ENCODE assay signal across 27 cellular contexts in genomic region chr14:102141797-102142196, GRCh38. TPM values are rescaled to one million over a fixed set of nuclear protein-coding genes. Genes with fewer than 3 reads are reported as not detected.
DNase-seq lines count a peak whose midpoint lies in the region; ATAC-seq, FAIRE-seq and TF ChIP-seq lines count a peak whose summit lies in the region.
"Had no signal": no experiment of that assay in that cellular context is flagged by ENCODE, and none has a peak within 500 bp of the region (broad histone marks: within the 10 kb centered on the region; RNA-seq: fewer than 3 reads in every experiment).

No MANE protein-coding gene starts in this region.

- H2BK20ac ChIP-seq in H1 (ENCODE audit: low read length) = no peak overlapping the region

- POLR2A ChIA-PET in H1 (lab: Charles Lee; ENCODE audit: partially characterized antibody) = interaction anchor here (0.8 kb wide), 1 partner anchor 784 kb away, joined by 3 read pairs; no protein-coding TSS in a partner anchor
- POLR2A ChIA-PET in CD4-positive, alpha-beta memory T cell (lab: Charles Lee; ENCODE audit: partially characterized antibody) = no interaction called here

- no peak overlapping the region for H3K9ac ChIP-seq in H1 (replicated peaks in 1 of 4; ENCODE audit: extremely low read depth in 1 of 4, low read depth in 3 of 4, low read length in 3 of 4)

- H3K14ac ChIP-seq in H1 (ENCODE audit: insufficient read length) = no peak overlapping the region

- no peak overlapping the region for H2BK120ac ChIP-seq in H1 (replicated peaks; ENCODE audit: low read depth, low read length)

- H4K8ac ChIP-seq in H1 (ENCODE audit: extremely low read depth, insufficient read depth, low read length) = no peak overlapping the region

- H3K4me1 Mint-ChIP-seq in activated naive CD4-positive, alpha-beta T cell treated with anti-CD3 and anti-CD28 coated beads, Interleukin-2, amount 50 U/mL, for 24 hours = peaks cover 45% of the 10 kb centered on the region
- H3K4me1 Mint-ChIP-seq in activated naive CD4-positive, alpha-beta T cell treated with anti-CD3 and anti-CD28 coated beads for 36 hours (ENCODE audit: low read depth) = peaks cover 43% of the 10 kb centered on the region
- H3K4me1 Mint-ChIP-seq in CD4-positive, alpha-beta memory T cell = peaks cover 34 to 47% (median 40%) of the 10 kb centered on the region in 4 donors

- H3K27me3 ChIP-seq in H1 (replicated peaks in 1 of 4; ENCODE audit: control insufficient read depth in 3 of 4, extremely low read depth in 1 of 4, insufficient read depth in 3 of 4, low read length in 3 of 4) (no peaks in the 10 kb centered on the region), psoas muscle (ENCODE audit: insufficient read depth in 3 of 3, low read length in 2 of 3) (no peaks in the 10 kb centered on the region)
- H3K27me3 ChIP-seq in CD4-positive, alpha-beta memory T cell (ENCODE audit: insufficient read depth, low read length) = no peaks in the 10 kb centered on the region
- H3K27me3 ChIP-seq: thyroid gland had no signal

- peaks cover 0 to 3% (median 0%) of the 10 kb centered on the region in 4 experiments; a peak in 1 of 8 replicates for H3K36me3 ChIP-seq in H1 (ENCODE audit: control insufficient read depth in 2 of 4, insufficient read depth in 4 of 4, low read length in 3 of 4)
- H3K36me3 ChIP-seq in psoas muscle (ENCODE audit: insufficient read depth in 1 of 2, low read depth in 1 of 2) = peaks cover 0 to 8% of the 10 kb centered on the region in 2 donors
- peaks cover 3% of the 10 kb centered on the region for H3K36me3 ChIP-seq in CD4-positive, alpha-beta memory T cell (ENCODE audit: insufficient read depth, low read length)
- H3K36me3 ChIP-seq: thyroid gland had no signal

- no peak for TF ChIP-seq EP300 in H1 (IDR thresholded peaks at IDR 0.05; ENCODE audit: borderline replicate concordance in 1 of 2, low read depth in 2 of 2, low read length in 2 of 2)

- H3K27ac Mint-ChIP-seq in activated naive CD4-positive, alpha-beta T cell treated with anti-CD3 and anti-CD28 coated beads, Interleukin-2, amount 50 U/mL, for 24 hours = no peak overlapping the region
- H3K27ac Mint-ChIP-seq in activated naive CD4-positive, alpha-beta T cell treated with anti-CD3 and anti-CD28 coated beads for 36 hours = no peak overlapping the region
- H3K27ac Mint-ChIP-seq in CD4-positive, alpha-beta memory T cell = no peak overlapping the region
- H3K27ac Mint-ChIP-seq: CD4-positive, alpha-beta T cell; stimulated activated naive B cell treated with anti-CD40 and anti-IgM and Interleukin-4, amounts not matched to agents 10 μg/mL and 1 μg/mL and 100 μg/mL, for 72 hours had no signal

- H3K4ac ChIP-seq in H1 (replicated peaks; ENCODE audit: insufficient read length, low read depth, low read length) = no peak overlapping the region

- H3K18ac ChIP-seq in H1 (ENCODE audit: extremely low read depth, low read length) = no peak overlapping the region

- H3K4me2 ChIP-seq in H1 (ENCODE audit: insufficient read depth in 1 of 2, low read depth in 2 of 2, low read length in 2 of 2) = peak overlapping the region; percentile 91 to 99; a peak in 3 of 4 replicates

- H2BK15ac ChIP-seq in H1 (ENCODE audit: low read length) = no peak overlapping the region

- no peak for DNase-seq in activated naive CD4-positive, alpha-beta T cell treated with anti-CD3 and anti-CD28 coated beads for 36 hours
- DNase-seq in NB4 (ENCODE audit: low read depth) (no peak), H1 (ENCODE audit: low read depth in 1 of 2, low spot score in 2 of 2) (no peak), psoas muscle (no peak), NCI-H1417 treated with DMSO at 0.1 percent for 48 hours (lab: John Stamatoyannopoulos, UW) (no peak)
- DNase-seq in CD4-positive, alpha-beta memory T cell = no peak
- DNase-seq: activated CD4-positive, alpha-beta T cell treated with anti-CD3 and anti-CD28 coated beads, Interleukin-2, amount 50 U/mL, for 1 hour; activated CD8-positive, alpha-beta memory T cell treated with anti-CD3 and anti-CD28 coated beads, Interleukin-2, amount 50 U/mL, for 48 hours; activated naive CD4-positive, alpha-beta T cell; CD4-positive, alpha-beta T cell; foreskin fibroblast; hypothalamus; KG1; NCI-H1417; NCI-H748 treated with DMSO at 0.1 percent for 48 hours; retina; stimulated activated CD4-positive, alpha-beta T cell treated with anti-CD3 and anti-CD28 coated beads, Interleukin-15, amount 100 ng/mL, for 24 hours; stimulated activated naive B cell treated with anti-CD40 and anti-IgM and Interleukin-4, amounts not matched to agents 10 μg/mL and 1 μg/mL and 100 μg/mL, for 72 hours; thyroid gland had no signal

- peak overlapping the region; percentile 73 for H3K4me3 ChIP-seq in NB4 (ENCODE audit: low read depth, low read length)
- peak overlapping the region in 2 of 4 experiments; percentile 6 to 39; a peak in 2 of 8 replicates for H3K4me3 ChIP-seq in H1 (ENCODE audit: extremely low read depth in 1 of 4, insufficient read depth in 2 of 4, low read depth in 3 of 4, low read length in 4 of 4)
- peak overlapping the region; percentile 86 for H3K4me3 ChIP-seq in psoas muscle
- H3K4me3 ChIP-seq in CD4-positive, alpha-beta memory T cell (ENCODE audit: low read length in 2 of 2) = no peak overlapping the region
- H3K4me3 ChIP-seq: thyroid gland had no signal

- no peak overlapping the region for H4K5ac ChIP-seq in H1 (ENCODE audit: insufficient read length, low read depth, low read length)

- no peak overlapping the region for H2BK5ac ChIP-seq in H1 (ENCODE audit: low read depth, low read length)

- ATAC-seq in psoas muscle (no peak), HG02798 (IDR thresholded peaks at IDR 0.05; ENCODE audit: poor library complexity, unreplicated experiment) (no peak)
- ATAC-seq: HCT116; stimulated activated naive B cell treated with anti-CD40 and anti-IgM and Interleukin-4, amounts not matched to agents 10 μg/mL and 1 μg/mL and 100 μg/mL, for 72 hours had no signal

- H3K27ac ChIP-seq in H1 (ENCODE audit: low read depth, low read length) (no peak overlapping the region), psoas muscle (no peak overlapping the region)
- H3K27ac ChIP-seq in CD4-positive, alpha-beta memory T cell (ENCODE audit: low read depth, low read length) = no peak overlapping the region
- H3K27ac ChIP-seq: thyroid gland had no signal

- H3K4me1 ChIP-seq in H1 (replicated peaks in 1 of 4; ENCODE audit: control insufficient read depth in 3 of 4, insufficient read depth in 4 of 4, low read length in 3 of 4) = peaks cover 0 to 12% (median 2%) of the 10 kb centered on the region in 4 experiments; a peak in 4 of 7 replicates
- peaks cover 25% of the 10 kb centered on the region for H3K4me1 ChIP-seq in psoas muscle
- peaks cover 50% of the 10 kb centered on the region for H3K4me1 ChIP-seq in CD4-positive, alpha-beta memory T cell (ENCODE audit: insufficient read depth, low read length)

- no peaks in the 10 kb centered on the region; the same call in 1 of the 2 replicates for H3K23me2 ChIP-seq in H1 (ENCODE audit: low read depth, low read length)

- no peaks in the 10 kb centered on the region for H3K9me3 Mint-ChIP-seq in activated naive CD4-positive, alpha-beta T cell treated with anti-CD3 and anti-CD28 coated beads, Interleukin-2, amount 50 U/mL, for 24 hours
- H3K9me3 Mint-ChIP-seq in activated naive CD4-positive, alpha-beta T cell treated with anti-CD3 and anti-CD28 coated beads for 36 hours = no peaks in the 10 kb centered on the region
- H3K9me3 Mint-ChIP-seq in CD4-positive, alpha-beta memory T cell = no peaks in the 10 kb centered on the region
- H3K9me3 Mint-ChIP-seq: CD4-positive, alpha-beta T cell; mesothelial cell of epicardium; stimulated activated naive B cell treated with anti-CD40 and anti-IgM and Interleukin-4, amounts not matched to agents 10 μg/mL and 1 μg/mL and 100 μg/mL, for 72 hours had no signal

- no peak for TF ChIP-seq RAD21 in H1 (IDR thresholded peaks at IDR 0.05 in 1 of 2, conservative IDR thresholded peaks at IDR 0.05 in 1 of 2; ENCODE audit: low read depth in 2 of 2, low read length in 2 of 2)

- no peak overlapping the region for H2BK12ac ChIP-seq in H1 (ENCODE audit: low read depth, low read length)

- FAIRE-seq in H1 (lab: Jason Lieb, UNC) = no peak
- FAIRE-seq: colon, endometrium, RCC 7860, TTC549 had no signal

- H2AFZ ChIP-seq in H1 (ENCODE audit: low read length) = no peak overlapping the region

- H2AK5ac ChIP-seq in H1 (ENCODE audit: low read depth, low read length) = no peak overlapping the region

- WGBS in H1 (ENCODE audit: extremely low coverage in 1 of 2, insufficient coverage in 1 of 2, insufficient read length in 1 of 2, insufficient replicate concordance in 2 of 2, low coverage in 1 of 2, low lambda C conversion rate in 2 of 2, missing lambda C conversion rate in 1 of 2), 2 experiments = 26% methylated on average over 4 of the region's 4 CpGs; no CpG with 5 or more reads in 1 of the 2 experiments
- WGBS in psoas muscle, 3 donors = 89 to 95% (median 89%) methylated on average over 4 of the region's 4 CpGs

- CTCF ChIA-PET in activated naive CD4-positive, alpha-beta T cell treated with anti-CD3 and anti-CD28 coated beads for 36 hours (lab: Charles Lee) = no interaction called here
- CTCF ChIA-PET in H1 (lab: Charles Lee; ENCODE audit: partially characterized antibody) = interaction anchor here (1.2 kb wide), 1 partner anchor 172 kb away, joined by 3 read pairs; no protein-coding TSS in a partner anchor
- CTCF ChIA-PET in CD4-positive, alpha-beta memory T cell (lab: Charles Lee; ENCODE audit: partially characterized antibody) = no interaction called here

- H3K27me3 Mint-ChIP-seq in activated naive CD4-positive, alpha-beta T cell treated with anti-CD3 and anti-CD28 coated beads, Interleukin-2, amount 50 U/mL, for 24 hours = no peaks in the 10 kb centered on the region
- no peaks in the 10 kb centered on the region for H3K27me3 Mint-ChIP-seq in activated naive CD4-positive, alpha-beta T cell treated with anti-CD3 and anti-CD28 coated beads for 36 hours (ENCODE audit: low read depth)
- H3K27me3 Mint-ChIP-seq in CD4-positive, alpha-beta memory T cell = no peaks in the 10 kb centered on the region
- H3K27me3 Mint-ChIP-seq: CD4-positive, alpha-beta T cell; stimulated activated naive B cell treated with anti-CD40 and anti-IgM and Interleukin-4, amounts not matched to agents 10 μg/mL and 1 μg/mL and 100 μg/mL, for 72 hours had no signal

- H4K20me1 ChIP-seq in H1 (replicated peaks in 1 of 2; ENCODE audit: control insufficient read depth in 1 of 2, insufficient read depth in 2 of 2, low read length in 2 of 2) = peaks cover 0 to 6% of the 10 kb centered on the region in 2 experiments

- peak overlapping the region; percentile 19 for H3K4me3 Mint-ChIP-seq in activated naive CD4-positive, alpha-beta T cell treated with anti-CD3 and anti-CD28 coated beads, Interleukin-2, amount 50 U/mL, for 24 hours
- H3K4me3 Mint-ChIP-seq in activated naive CD4-positive, alpha-beta T cell treated with anti-CD3 and anti-CD28 coated beads for 36 hours = no peak overlapping the region
- no peak overlapping the region for H3K4me3 Mint-ChIP-seq in CD4-positive, alpha-beta memory T cell

- H3K79me1 ChIP-seq in H1 (ENCODE audit: low read depth, low read length) = peaks cover 12% of the 10 kb centered on the region

- no peak for TF ChIP-seq POLR2A in NB4 (IDR thresholded peaks at IDR 0.05; ENCODE audit: extremely low read depth, insufficient read length)
- no peak for TF ChIP-seq POLR2A in H1 (IDR thresholded peaks at IDR 0.05; ENCODE audit: control extremely low read depth in 1 of 2, low read depth in 2 of 2, low read length in 2 of 2)

- H3K36me3 Mint-ChIP-seq in activated naive CD4-positive, alpha-beta T cell treated with anti-CD3 and anti-CD28 coated beads, Interleukin-2, amount 50 U/mL, for 24 hours = peaks cover 2% of the 10 kb centered on the region
- peaks cover 7% of the 10 kb centered on the region for H3K36me3 Mint-ChIP-seq in activated naive CD4-positive, alpha-beta T cell treated with anti-CD3 and anti-CD28 coated beads for 36 hours (ENCODE audit: low read depth)
- peaks cover 8 to 30% of the 10 kb centered on the region in 2 donors for H3K36me3 Mint-ChIP-seq in CD4-positive, alpha-beta memory T cell

- no peak overlapping the region for H3K23ac ChIP-seq in H1 (ENCODE audit: insufficient read length)

- peaks cover 9 to 76% of the 10 kb centered on the region in 2 experiments for H3K79me2 ChIP-seq in H1 (ENCODE audit: control insufficient read depth in 1 of 2, insufficient read depth in 2 of 2, low read length in 2 of 2)

- H3K56ac ChIP-seq in H1 (replicated peaks; ENCODE audit: insufficient read length, low read depth, low read length) = no peak overlapping the region

- TF ChIP-seq CTCF in NB4 (IDR thresholded peaks at IDR 0.05; ENCODE audit: low read depth, low read length) (no peak), H1 (IDR thresholded peaks at IDR 0.05; ENCODE audit: control extremely low read depth in 1 of 3, insufficient read depth in 1 of 3, low read depth in 1 of 3, low read length in 3 of 3) (no peak), psoas muscle (IDR thresholded peaks at IDR 0.05) (no peak)

- intact Hi-C loops in activated naive CD4-positive, alpha-beta T cell treated with anti-CD3 and anti-CD28 coated beads for 36 hours (cut with micrococcal nuclease) = no loop called here
- intact Hi-C loops in psoas muscle (cut with DNase I) = loop anchor here in 1 of 2 donors (5.0 kb wide), 2 partner anchors 66 to 171 kb away; no protein-coding TSS in a partner anchor
- intact Hi-C loops in CD4-positive, alpha-beta memory T cell (cut with micrococcal nuclease) = no loop called here

- no peak overlapping the region for H4K91ac ChIP-seq in H1 (replicated peaks; ENCODE audit: insufficient read length, low read length)

- H3K9me3 ChIP-seq in H1 (ENCODE audit: insufficient read depth in 2 of 2, low read depth in 1 of 2, low read length in 1 of 2) = no peaks in the 10 kb centered on the region
- H3K9me3 ChIP-seq in psoas muscle = no peaks in the 10 kb centered on the region
- H3K9me3 ChIP-seq in CD4-positive, alpha-beta memory T cell (ENCODE audit: control insufficient read depth in 1 of 2, low read length in 2 of 2) = no peaks in the 10 kb centered on the region
- H3K9me3 ChIP-seq: thyroid gland had no signal

RNA-seq across cellular contexts. Expression of gene WDR20, which starts 2.1 kb away (rescaled TPM):
- 10 to 100 TPM; 20.5 to 21.4 TPM for total RNA-seq in activated naive CD4-positive, alpha-beta T cell treated with anti-CD3 and anti-CD28 coated beads for 36 hours
- total RNA-seq in H1 (2021; fragmentation: NEBNext Ultra II Directional; extraction: Animal tissue kit (Norgen Biotek cat#: 25700)) = 26.6 and 26.7 TPM in 2 replicates
- polyA plus RNA-seq in H1 (2011; rRNA removed) (10.9 and 11.2 TPM in 2 replicates), psoas muscle (10 to 100 TPM; 11.4 to 20.6 (median 11.9) TPM)
- polyA plus RNA-seq in H1 (2011; cell fraction: cytosol; rRNA removed) = 14.2 TPM
- polyA plus RNA-seq in H1 (2011; cell fraction: nucleus; rRNA removed) = 14.9 TPM
- 15.3 to 17.9 TPM (median 15.8 TPM) in 4 replicates for polyA plus RNA-seq in H1 (2012, experiment 1 of 2)
- polyA plus RNA-seq in H1 (2012, experiment 2 of 2) = 4.0 TPM
- polyA plus RNA-seq in H1 (2013, experiment 1 of 2) = 13.7 TPM
- polyA plus RNA-seq in H1 (2013, experiment 2 of 2) = 13.7 TPM
- 35.7 and 35.9 TPM in 2 replicates for polyA minus RNA-seq in H1 (2011; rRNA and poly(A)+ RNA removed)
- polyA minus RNA-seq in H1 (2011; cell fraction: cytosol; rRNA and poly(A)+ RNA removed) = 19.2 TPM
- 35.8 TPM for polyA minus RNA-seq in H1 (2011; cell fraction: nucleus; rRNA and poly(A)+ RNA removed)
- total RNA-seq in psoas muscle = 10 to 100 TPM; 18.3 to 26.8 (median 22.3) TPM
- 10 to 100 TPM; 56.8 to 57.9 TPM for total RNA-seq in CD4-positive, alpha-beta memory T cell
- 10 to 100 TPM; 18.8 to 22.3 TPM for polyA plus RNA-seq in CD4-positive, alpha-beta memory T cell

RNA-seq across cellular contexts. Expression of gene HSP90AA1, which starts 55.0 kb away (rescaled TPM):
- total RNA-seq in activated naive CD4-positive, alpha-beta T cell treated with anti-CD3 and anti-CD28 coated beads for 36 hours = 1,000 to 10,000 TPM; 1,286 to 1,366 TPM
- 846 and 878 TPM in 2 replicates for total RNA-seq in H1 (2021; fragmentation: NEBNext Ultra II Directional; extraction: Animal tissue kit (Norgen Biotek cat#: 25700))
- 207 and 339 TPM in 2 replicates for polyA plus RNA-seq in H1 (2011; rRNA removed)
- polyA plus RNA-seq in H1 (2011; cell fraction: cytosol; rRNA removed) = 573 TPM
- 133 TPM for polyA plus RNA-seq in H1 (2011; cell fraction: nucleus; rRNA removed)
- polyA plus RNA-seq in H1 (2012, experiment 1 of 2) = 633 to 1,199 TPM (median 736 TPM) in 4 replicates
- polyA plus RNA-seq in H1 (2012, experiment 2 of 2) = 57.5 TPM
- polyA plus RNA-seq in H1 (2013, experiment 1 of 2) = 794 TPM
- 842 TPM for polyA plus RNA-seq in H1 (2013, experiment 2 of 2)
- polyA minus RNA-seq in H1 (2011; rRNA and poly(A)+ RNA removed) = 567 and 580 TPM in 2 replicates
- polyA minus RNA-seq in H1 (2011; cell fraction: cytosol; rRNA and poly(A)+ RNA removed) = 1,082 TPM
- 248 TPM for polyA minus RNA-seq in H1 (2011; cell fraction: nucleus; rRNA and poly(A)+ RNA removed)
- total RNA-seq in psoas muscle = 100 to 1,000 TPM; 398 to 659 (median 540) TPM
- polyA plus RNA-seq in psoas muscle = 1,000 to 10,000 TPM in 1 of 3 donors, 100 to 1,000 TPM in 2; 523 to 1,480 (median 614) TPM
- 100 to 1,000 TPM; 275 to 297 TPM for total RNA-seq in CD4-positive, alpha-beta memory T cell
- 100 to 1,000 TPM; 191 to 515 TPM for polyA plus RNA-seq in CD4-positive, alpha-beta memory T cell

Comparison
In these comparisons a context has a peak if more than half of its experiments do, and no peak if none do; other contexts are left out.
1. H3K4me3 ChIP-seq: peak in NB4 (single experiment) and psoas muscle (single experiment); none in CD4-positive, alpha-beta memory T cell (0 of 2).